In the genomic region with DNA sequence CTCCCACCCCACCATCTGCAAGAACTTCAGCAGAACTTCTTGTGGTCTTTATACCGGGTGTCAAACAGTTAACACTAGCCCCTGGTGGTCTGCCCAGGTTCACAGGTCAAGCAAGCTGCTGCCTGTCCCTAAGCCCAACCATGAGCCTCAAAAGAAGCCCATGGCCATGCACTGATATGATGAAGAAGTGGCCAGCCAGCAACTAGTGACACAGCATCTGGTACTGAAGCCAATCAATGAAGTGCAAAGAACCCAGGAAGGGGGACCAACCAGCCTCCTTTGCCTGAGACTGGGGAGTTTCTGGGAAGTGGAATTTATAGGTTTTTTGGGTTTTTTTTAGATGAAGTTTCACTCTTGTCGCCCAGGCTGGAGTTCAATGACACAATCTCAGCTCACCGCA, we compare ENCODE assay signal across 20 cellular contexts.
A peak's percentile ranks its signal among the peaks of the same experiment; 100 is the strongest.
DNase-seq lines count a peak whose midpoint lies in the region; ATAC-seq, FAIRE-seq and TF ChIP-seq lines count a peak whose summit lies in the region.
"Had no signal": no experiment of that assay in that cellular context is flagged by ENCODE, and none has a peak within 500 bp of the region (broad histone marks: within the 10 kb centered on the region; RNA-seq: fewer than 3 reads in every experiment).

No MANE protein-coding gene starts in this region.

- H4K8ac ChIP-seq in H1 (ENCODE audit: extremely low read depth, insufficient read depth, low read length) = no peak overlapping the region

- H3K23ac ChIP-seq in H1 (ENCODE audit: insufficient read length) = no peak overlapping the region

- H3K4me2 ChIP-seq in A549 (no peak overlapping the region), H1 (ENCODE audit: insufficient read depth in 1 of 2, low read depth in 2 of 2, low read length in 2 of 2) (no peak overlapping the region)

- TF ChIP-seq EP300 in A549 (IDR thresholded peaks at IDR 0.05) (no peak), H1 (IDR thresholded peaks at IDR 0.05; ENCODE audit: borderline replicate concordance in 1 of 2, low read depth in 2 of 2, low read length in 2 of 2) (no peak)

- H3K9me3 ChIP-seq in A549 (no peaks in the 10 kb centered on the region), H1 (ENCODE audit: insufficient read depth in 2 of 2, low read depth in 1 of 2, low read length in 1 of 2) (no peaks in the 10 kb centered on the region)
- H3K9me3 ChIP-seq: BE2C had no signal

- no peak overlapping the region for H3K18ac ChIP-seq in H1 (ENCODE audit: extremely low read depth, low read length)

- no peak overlapping the region for H2AK5ac ChIP-seq in H1 (ENCODE audit: low read depth, low read length)

- no peak overlapping the region for H4K5ac ChIP-seq in H1 (ENCODE audit: insufficient read length, low read depth, low read length)

- 46% methylated on average over 3 of the region's 3 CpGs for WGBS in A549 (ENCODE audit: missing lambda C conversion rate)
- 91% methylated on average over 3 of the region's 3 CpGs; no CpG with 5 or more reads in 1 of the 2 experiments for WGBS in H1 (ENCODE audit: extremely low coverage in 1 of 2, insufficient coverage in 1 of 2, insufficient read length in 1 of 2, insufficient replicate concordance in 2 of 2, low coverage in 1 of 2, low lambda C conversion rate in 2 of 2, missing lambda C conversion rate in 1 of 2), 2 experiments

- no peaks in the 10 kb centered on the region for H3K23me2 ChIP-seq in H1 (ENCODE audit: low read depth, low read length)

- H3K4me1 ChIP-seq in A549 (peaks cover 38% of the 10 kb centered on the region), H1 (replicated peaks in 1 of 4; ENCODE audit: control insufficient read depth in 3 of 4, insufficient read depth in 4 of 4, low read length in 3 of 4) (peaks cover 0 to 3% (median 0%) of the 10 kb centered on the region in 4 experiments; a peak in 1 of 7 replicates)
- H3K4me1 ChIP-seq: BE2C had no signal

- H3K27me3 ChIP-seq in H1 (replicated peaks in 1 of 4; ENCODE audit: control insufficient read depth in 3 of 4, extremely low read depth in 1 of 4, insufficient read depth in 3 of 4, low read length in 3 of 4) = no peaks in the 10 kb centered on the region; a peak in 1 of 7 replicates
- H3K27me3 ChIP-seq: BLaER1 treated with 17β-estradiol and CSF1 and Interleukin-3, amounts not matched to agents 10 nM and 100 nM had no signal

- H2BK20ac ChIP-seq in H1 (ENCODE audit: low read length) = no peak overlapping the region

- no peak overlapping the region for H4K91ac ChIP-seq in H1 (replicated peaks; ENCODE audit: insufficient read length, low read length)

- H3K56ac ChIP-seq in H1 (replicated peaks; ENCODE audit: insufficient read length, low read depth, low read length) = no peak overlapping the region

- POLR2A ChIA-PET in A549 (lab: Yijun Ruan, JAX) = no interaction called here
- POLR2A ChIA-PET in RWPE1 (lab: Yijun Ruan, JAX; ENCODE audit: low non-redundant PET) = no interaction called here
- POLR2A ChIA-PET in H1 (lab: Charles Lee; ENCODE audit: partially characterized antibody) = no interaction called here

- no peak overlapping the region for H3K9ac ChIP-seq in H1 (replicated peaks in 1 of 4; ENCODE audit: extremely low read depth in 1 of 4, low read depth in 3 of 4, low read length in 3 of 4)
- H3K9ac ChIP-seq: BLaER1 treated with 17β-estradiol and CSF1 and Interleukin-3, amounts not matched to agents 10 nM and 100 nM had no signal

- no peak for DNase-seq in A549 (ENCODE audit: low read depth in 1 of 2, low spot score in 1 of 2)
- DNase-seq in RWPE1 (ENCODE audit: low spot score) = no peak
- no peak for DNase-seq in H1 (ENCODE audit: low read depth in 1 of 2, low spot score in 2 of 2)
- peak; percentile 45 for DNase-seq in medulla oblongata (ENCODE audit: extremely low spot score)
- no peak for DNase-seq in NOMO-1 treated with DMSO at 0.1 percent for 48 hours (lab: John Stamatoyannopoulos, UW; ENCODE audit: unreplicated experiment)
- DNase-seq in Ammon's horn (ENCODE audit: low spot score) = no peak
- DNase-seq: 8988T; BE2C; Calu3; CD4-positive, alpha-beta memory T cell; COR-L47; DMS53; DMS79 treated with DMSO at 0.1 percent for 48 hours; GF-D8; GOT3; HCEC 1CT had no signal

- TF ChIP-seq RAD21 in A549 (conservative IDR thresholded peaks at IDR 0.05 in 1 of 2, IDR thresholded peaks at IDR 0.05 in 1 of 2) (no peak), H1 (IDR thresholded peaks at IDR 0.05 in 1 of 2, conservative IDR thresholded peaks at IDR 0.05 in 1 of 2; ENCODE audit: low read depth in 2 of 2, low read length in 2 of 2) (no peak)

- H3K4me3 ChIP-seq in A549 = no peak overlapping the region
- no peak overlapping the region for H3K4me3 ChIP-seq in H1 (ENCODE audit: extremely low read depth in 1 of 4, insufficient read depth in 2 of 4, low read depth in 3 of 4, low read length in 4 of 4)
- H3K4me3 ChIP-seq: BLaER1 treated with 17β-estradiol and CSF1 and Interleukin-3, amounts not matched to agents 10 nM and 100 nM had no signal

- no peaks in the 10 kb centered on the region for H3K79me1 ChIP-seq in H1 (ENCODE audit: low read depth, low read length)

- ATAC-seq in A549 = no peak
- no peak for ATAC-seq in HG03280 (IDR thresholded peaks at IDR 0.05; ENCODE audit: unreplicated experiment)

- H4K20me1 ChIP-seq in H1 (replicated peaks in 1 of 2; ENCODE audit: control insufficient read depth in 1 of 2, insufficient read depth in 2 of 2, low read length in 2 of 2) = no peaks in the 10 kb centered on the region
- H4K20me1 ChIP-seq: BLaER1 treated with 17β-estradiol and CSF1 and Interleukin-3, amounts not matched to agents 10 nM and 100 nM had no signal

- no peak overlapping the region for H2AFZ ChIP-seq in H1 (ENCODE audit: low read length)

- no peak overlapping the region for H2BK15ac ChIP-seq in H1 (ENCODE audit: low read length)

- H2BK5ac ChIP-seq in H1 (ENCODE audit: low read depth, low read length) = no peak overlapping the region

- H3K4ac ChIP-seq in H1 (replicated peaks; ENCODE audit: insufficient read length, low read depth, low read length) = no peak overlapping the region

- TF ChIP-seq CTCF in A549 (IDR thresholded peaks at IDR 0.05) = no peak
- no peak for TF ChIP-seq CTCF in RWPE1 (conservative IDR thresholded peaks at IDR 0.05; ENCODE audit: low read depth)
- TF ChIP-seq CTCF in H1 (IDR thresholded peaks at IDR 0.05; ENCODE audit: control extremely low read depth in 1 of 3, insufficient read depth in 1 of 3, low read depth in 1 of 3, low read length in 3 of 3) = no peak

- no peaks in the 10 kb centered on the region for H3K36me3 ChIP-seq in H1 (ENCODE audit: control insufficient read depth in 2 of 4, insufficient read depth in 4 of 4, low read length in 3 of 4)
- H3K36me3 ChIP-seq: BE2C; BLaER1 treated with 17β-estradiol and CSF1 and Interleukin-3, amounts not matched to agents 10 nM and 100 nM had no signal

- TF ChIP-seq POLR2A in A549 (IDR thresholded peaks at IDR 0.05; ENCODE audit: low read length) = no peak
- TF ChIP-seq POLR2A in H1 (IDR thresholded peaks at IDR 0.05; ENCODE audit: control extremely low read depth in 1 of 2, low read depth in 2 of 2, low read length in 2 of 2) = no peak

- no peak overlapping the region for H2BK12ac ChIP-seq in H1 (ENCODE audit: low read depth, low read length)

- H2BK120ac ChIP-seq in H1 (replicated peaks; ENCODE audit: low read depth, low read length) = no peak overlapping the region

- FAIRE-seq in A549 (lab: Jason Lieb, UNC) (no peak), H1 (lab: Jason Lieb, UNC) (no peak)
- FAIRE-seq: GM12891, GM18507 had no signal

- CTCF ChIA-PET in A549 (lab: Yijun Ruan, JAX) (no interaction called here), RWPE1 (lab: Yijun Ruan, JAX) (interaction anchor here (0.7 kb wide), 2 partner anchors 64 to 249 kb away, joined by 3 read pairs; no protein-coding TSS in a partner anchor), H1 (lab: Charles Lee; ENCODE audit: partially characterized antibody) (interaction anchor here (1.9 to 2.2 kb wide), 2 partner anchors 90 to 405 kb away, joined by 4 read pairs; no protein-coding TSS in a partner anchor)

- no peaks in the 10 kb centered on the region for H3K79me2 ChIP-seq in H1 (ENCODE audit: control insufficient read depth in 1 of 2, insufficient read depth in 2 of 2, low read length in 2 of 2)

- no peak overlapping the region for H3K27ac ChIP-seq in A549
- peak overlapping the region; percentile 86 for H3K27ac ChIP-seq in RWPE1
- H3K27ac ChIP-seq in H1 (ENCODE audit: low read depth, low read length) = no peak overlapping the region

- H3K14ac ChIP-seq in H1 (ENCODE audit: insufficient read length) = no peak overlapping the region

TF ChIP-seq in A549, 52 proteins besides CTCF, POLR2A, EP300 and RAD21:
- TF ChIP-seq CHD4 (IDR thresholded peaks at IDR 0.05; ENCODE audit: borderline replicate concordance) = no peak
- 0 out of 2 replicates have a peak, but pooled peaks have one; percentile 70 for TF ChIP-seq RFX5 (IDR thresholded peaks at IDR 0.05)

TF ChIP-seq in H1, 55 proteins besides CTCF, POLR2A, EP300 and RAD21:
- TF ChIP-seq RFX5 (IDR thresholded peaks at IDR 0.05; ENCODE audit: borderline replicate concordance, low read depth, low read length) = peak; percentile 64; the same call in 1 of the 2 replicates
- no peak for TF ChIP-seq TEAD4 (IDR thresholded peaks at IDR 0.05; ENCODE audit: low read depth, low read length)
- no peak for TF ChIP-seq SIRT6 (IDR thresholded peaks at IDR 0.05; ENCODE audit: low read length)
- no peak for TF ChIP-seq FOSL1 (IDR thresholded peaks at IDR 0.05; ENCODE audit: insufficient read depth, low read depth, low read length)
